In genomic region chr3:72655758-72656157, GRCh38 we compare ENCODE assay signal across 19 cellular contexts.
A peak's percentile ranks its signal among the peaks of the same experiment; 100 is the strongest.
DNase-seq lines count a peak whose midpoint lies in the region; ATAC-seq and TF ChIP-seq lines count a peak whose summit lies in the region.
"Had no signal": no experiment of that assay in that cellular context is flagged by ENCODE, and none has a peak within 500 bp of the region (broad histone marks: within the 10 kb centered on the region; RNA-seq: fewer than 3 reads in every experiment).

No MANE protein-coding gene starts in this region.

- no peaks in the 10 kb centered on the region for H3K9me3 ChIP-seq in endodermal cell (ENCODE audit: control insufficient read depth, low read length)
- no peaks in the 10 kb centered on the region for H3K9me3 ChIP-seq in smooth muscle cell (replicated peaks; ENCODE audit: low read depth)
- H3K9me3 ChIP-seq: body of pancreas, Caco-2, lower lobe of right lung, ovary had no signal

- H3K4me3 ChIP-seq in endodermal cell (ENCODE audit: low read length) (no peak overlapping the region), smooth muscle cell (no peak overlapping the region)
- H3K4me3 ChIP-seq: body of pancreas, lower lobe of right lung, ovary had no signal

- peaks cover 24% of the 10 kb centered on the region for H3K4me1 Mint-ChIP-seq in activated CD4-positive, alpha-beta T cell treated with anti-CD3 and anti-CD28 coated beads for 36 hours
- H3K4me1 Mint-ChIP-seq in endodermal cell: peaks cover 7% of the 10 kb centered on the region

- H3K27me3 Mint-ChIP-seq in activated CD4-positive, alpha-beta T cell treated with anti-CD3 and anti-CD28 coated beads for 36 hours: peaks cover 10% of the 10 kb centered on the region
- peaks cover 2% of the 10 kb centered on the region for H3K27me3 Mint-ChIP-seq in endodermal cell (ENCODE audit: insufficient read depth)

- no peaks in the 10 kb centered on the region for H3K27me3 ChIP-seq in endodermal cell (ENCODE audit: control insufficient read depth, insufficient read depth, low read length, poor library complexity, severe bottlenecking)
- H3K27me3 ChIP-seq in smooth muscle cell (ENCODE audit: low read depth): peaks cover 12% of the 10 kb centered on the region
- H3K27me3 ChIP-seq: body of pancreas, ovary had no signal

- no peak for ATAC-seq in activated CD4-positive, alpha-beta T cell treated with anti-CD3 and anti-CD28 coated beads for 36 hours
- no peak for ATAC-seq in GM21390 (IDR thresholded peaks at IDR 0.05; ENCODE audit: unreplicated experiment)

- H3K36me3 ChIP-seq in endodermal cell (ENCODE audit: control insufficient read depth, insufficient read depth, low read length) (no peaks in the 10 kb centered on the region), smooth muscle cell (ENCODE audit: low read depth) (no peaks in the 10 kb centered on the region)
- H3K36me3 ChIP-seq: lower lobe of right lung, ovary had no signal

- H4K20me1 ChIP-seq in smooth muscle cell (ENCODE audit: low read depth): no peaks in the 10 kb centered on the region

- peaks cover 6% of the 10 kb centered on the region for H3K9me3 Mint-ChIP-seq in activated CD4-positive, alpha-beta T cell treated with anti-CD3 and anti-CD28 coated beads for 36 hours (ENCODE audit: low read depth)
- H3K9me3 Mint-ChIP-seq in endodermal cell: no peaks in the 10 kb centered on the region

- H3F3A ChIP-seq in smooth muscle cell (ENCODE audit: low read depth): no peaks in the 10 kb centered on the region

- CTCF ChIA-PET in activated CD4-positive, alpha-beta T cell treated with anti-CD3 and anti-CD28 coated beads for 36 hours (lab: Charles Lee): interaction anchor here (0.6 to 0.7 kb wide), 2 partner anchors 131 to 1657 kb away, joined by 3 read pairs; no protein-coding TSS in a partner anchor

- no peak overlapping the region for H3K9ac ChIP-seq in endodermal cell (ENCODE audit: extremely low read depth, low read length, poor library complexity, severe bottlenecking)
- no peak overlapping the region for H3K9ac ChIP-seq in smooth muscle cell (ENCODE audit: low read depth)

- H3K36me3 Mint-ChIP-seq in activated CD4-positive, alpha-beta T cell treated with anti-CD3 and anti-CD28 coated beads for 36 hours (ENCODE audit: low read depth): no peaks in the 10 kb centered on the region
- no peaks in the 10 kb centered on the region for H3K36me3 Mint-ChIP-seq in endodermal cell (ENCODE audit: low read depth)

- intact Hi-C loops in activated CD4-positive, alpha-beta T cell treated with anti-CD3 and anti-CD28 coated beads for 36 hours (cut with DNase I, micrococcal nuclease): no loop called here

- WGBS in endodermal cell (ENCODE audit: insufficient coverage in 1 of 2, insufficient read length in 1 of 2), 2 experiments: 85 to 100% methylated on average over 1 to 6 of the region's 6 CpGs
- WGBS in smooth muscle cell (ENCODE audit: low lambda C conversion rate): 85% methylated on average over 6 of the region's 6 CpGs

- H3K27ac Mint-ChIP-seq in activated CD4-positive, alpha-beta T cell treated with anti-CD3 and anti-CD28 coated beads for 36 hours: no peak overlapping the region
- H3K27ac Mint-ChIP-seq in endodermal cell: no peak overlapping the region
- H3K27ac Mint-ChIP-seq: T-helper 2 cell treated with Interferon-gamma antibody and Interleukin-4, amounts not matched to agents 5 μg/mL and 100 μg/mL, for 36 hours had no signal

- TF ChIP-seq CTCF in endodermal cell (conservative IDR thresholded peaks at IDR 0.05) (peak; percentile 76), smooth muscle cell (IDR thresholded peaks at IDR 0.05; ENCODE audit: borderline replicate concordance, insufficient read depth, poor library complexity, severe bottlenecking) (peak; percentile 24)

- no peak overlapping the region for H3K4me3 Mint-ChIP-seq in activated CD4-positive, alpha-beta T cell treated with anti-CD3 and anti-CD28 coated beads for 36 hours
- H3K4me3 Mint-ChIP-seq in endodermal cell: no peak overlapping the region
- H3K4me3 Mint-ChIP-seq: T-helper 2 cell treated with Interferon-gamma antibody and Interleukin-4, amounts not matched to agents 5 μg/mL and 100 μg/mL, for 36 hours had no signal

- H3K4me2 ChIP-seq in smooth muscle cell: no peak overlapping the region

- POLR2A ChIA-PET in activated CD4-positive, alpha-beta T cell treated with anti-CD3 and anti-CD28 coated beads for 36 hours (lab: Charles Lee): no interaction called here

- DNase-seq in activated CD4-positive, alpha-beta T cell treated with anti-CD3 and anti-CD28 coated beads for 36 hours: peak; percentile 30
- DNase-seq in activated CD4-positive, alpha-beta T cell treated with anti-CD3 and anti-CD28 coated beads, Interleukin-2, amount 50 U/mL, for 48 hours: no peak
- DNase-seq in NCI-H69 (lab: John Stamatoyannopoulos, UW) (peak; percentile 21), endodermal cell (peak; percentile 66), smooth muscle cell (lab: John Stamatoyannopoulos, UW; ENCODE audit: unreplicated experiment) (no peak), DMS79 (lab: John Stamatoyannopoulos, UW) (no peak), germinal center (ENCODE audit: low spot score) (no peak)
- DNase-seq: ACHN; activated CD4-positive, alpha-beta T cell treated with anti-CD3 and anti-CD28 coated beads, Interleukin-2, amount 50 U/mL, for 1 hour; activated effector memory CD4-positive, alpha-beta T cell treated with Interleukin-2 at 50 U/mL for 16 hours; Caco-2; hippocampal formation; lower lobe of right lung; NCI-H1105; stimulated activated CD4-positive, alpha-beta T cell treated with anti-CD3 and anti-CD28 coated beads, Interleukin-12 subunit alpha, Interleukin-12 subunit beta, amount 100 ng/mL, for 4 hours had no signal

- no peaks in the 10 kb centered on the region for H3K79me2 ChIP-seq in smooth muscle cell (ENCODE audit: low read depth)

- H2AFZ ChIP-seq in smooth muscle cell (ENCODE audit: low read depth): no peak overlapping the region

- H3K27ac ChIP-seq in endodermal cell (ENCODE audit: low read depth, low read length) (no peak overlapping the region), smooth muscle cell (ENCODE audit: low read depth) (no peak overlapping the region)
- H3K27ac ChIP-seq: body of pancreas, lower lobe of right lung, ovary had no signal

- H3K4me1 ChIP-seq in endodermal cell (ENCODE audit: control insufficient read depth, insufficient read depth, low read length): no peaks in the 10 kb centered on the region
- peaks cover 11% of the 10 kb centered on the region for H3K4me1 ChIP-seq in smooth muscle cell (ENCODE audit: low read depth)
- H3K4me1 ChIP-seq: Caco-2 had no signal

Comparison
In these comparisons a context has a peak if more than half of its experiments do, and no peak if none do; other contexts are left out.
1. DNase-seq: peak in activated CD4-positive, alpha-beta T cell treated with anti-CD3 and anti-CD28 coated beads for 36 hours (single experiment), NCI-H69 (single experiment) and endodermal cell (single experiment); none in activated CD4-positive, alpha-beta T cell treated with anti-CD3 and anti-CD28 coated beads, Interleukin-2, amount 50 U/mL, for 48 hours (0 of 2), smooth muscle cell (single experiment), DMS79 (single experiment) and germinal center (single experiment).